Comparison of ENCODE assay signal across 12 cellular contexts in genomic region chr15:70375006-70375409, GRCh38.
DNase-seq lines count a peak whose midpoint lies in the region; ATAC-seq and TF ChIP-seq lines count a peak whose summit lies in the region.
"Had no signal": no experiment of that assay in that cellular context is flagged by ENCODE, and none has a peak within 500 bp of the region (broad histone marks: within the 10 kb centered on the region; RNA-seq: fewer than 3 reads in every experiment).

No MANE protein-coding gene starts in this region.

- no peak overlapping the region for H3K27ac ChIP-seq in foreskin keratinocyte
- no peak overlapping the region for H3K27ac ChIP-seq in CD4-positive, alpha-beta T cell (ENCODE audit: low read depth, low read length)
- H3K27ac ChIP-seq: left lung, Peyer's patch had no signal

- peaks cover 36% of the 10 kb centered on the region for H3K27me3 Mint-ChIP-seq in CD4-positive, alpha-beta T cell
- H3K27me3 Mint-ChIP-seq in stimulated activated naive B cell treated with anti-CD40 and anti-IgM and Interleukin-4, amounts not matched to agents 10 μg/mL and 1 μg/mL and 100 μg/mL, for 72 hours: peaks cover 24 to 41% of the 10 kb centered on the region in 2 donors

- no peak overlapping the region for H3K4me3 Mint-ChIP-seq in CD4-positive, alpha-beta T cell
- H3K4me3 Mint-ChIP-seq in stimulated activated naive B cell treated with anti-CD40 and anti-IgM and Interleukin-4, amounts not matched to agents 10 μg/mL and 1 μg/mL and 100 μg/mL, for 72 hours: no peak overlapping the region
- H3K4me3 Mint-ChIP-seq: B cell had no signal

- TF ChIP-seq CTCF in foreskin keratinocyte (conservative IDR thresholded peaks at IDR 0.05): no peak
- TF ChIP-seq CTCF in CD4-positive, alpha-beta T cell (IDR thresholded peaks at IDR 0.05): no peak

- ATAC-seq in Right ventricle myocardium inferior (no peak), Right ventricle myocardium superior (ENCODE audit: poor library complexity) (no peak), SK-N-SH treated with all-trans-retinoic acid at 6 μM for 48 hours (peak; percentile 77), foreskin keratinocyte (peak; percentile 85)
- no peak for ATAC-seq in CD4-positive, alpha-beta T cell (ENCODE audit: poor library complexity)
- no peak for ATAC-seq in stimulated activated naive B cell treated with anti-CD40 and anti-IgM and Interleukin-4, amounts not matched to agents 10 μg/mL and 1 μg/mL and 100 μg/mL, for 72 hours (replicated peaks)
- ATAC-seq: left lung had no signal

- POLR2A ChIA-PET in CD4-positive, alpha-beta T cell (lab: Charles Lee): no interaction called here

- H3K4me1 ChIP-seq in foreskin keratinocyte: peaks cover 22% of the 10 kb centered on the region
- H3K4me1 ChIP-seq: Peyer's patch had no signal

- H3K36me3 Mint-ChIP-seq in CD4-positive, alpha-beta T cell (ENCODE audit: low read depth): no peaks in the 10 kb centered on the region
- no peaks in the 10 kb centered on the region for H3K36me3 Mint-ChIP-seq in stimulated activated naive B cell treated with anti-CD40 and anti-IgM and Interleukin-4, amounts not matched to agents 10 μg/mL and 1 μg/mL and 100 μg/mL, for 72 hours

- H3K9me3 Mint-ChIP-seq in CD4-positive, alpha-beta T cell: no peaks in the 10 kb centered on the region
- H3K9me3 Mint-ChIP-seq in stimulated activated naive B cell treated with anti-CD40 and anti-IgM and Interleukin-4, amounts not matched to agents 10 μg/mL and 1 μg/mL and 100 μg/mL, for 72 hours: peaks cover 0 to 1% of the 10 kb centered on the region in 2 donors

- DNase-seq in Right ventricle myocardium inferior (ENCODE audit: missing footprints) (peak; percentile 66), Right ventricle myocardium superior (no peak), foreskin keratinocyte (peak; percentile 34 to 67), iPS-NIHi11 (ENCODE audit: low spot score) (no peak), pons (ENCODE audit: low spot score) (no peak)
- DNase-seq in CD4-positive, alpha-beta T cell: no peak
- no peak for DNase-seq in stimulated activated naive B cell treated with anti-CD40 and anti-IgM and Interleukin-4, amounts not matched to agents 10 μg/mL and 1 μg/mL and 100 μg/mL, for 72 hours
- DNase-seq: effector CD4-positive, alpha-beta T cell; Peyer's patch had no signal

- intact Hi-C loops in Right ventricle myocardium inferior (cut with DNase I) (no loop called here), Right ventricle myocardium superior (cut with DNase I) (no loop called here)
- intact Hi-C loops in CD4-positive, alpha-beta T cell (cut with DNase I, micrococcal nuclease): no loop called here

- H3K4me1 Mint-ChIP-seq in CD4-positive, alpha-beta T cell (ENCODE audit: low read depth): peaks cover 5% of the 10 kb centered on the region
- peaks cover 11 to 29% of the 10 kb centered on the region in 2 donors for H3K4me1 Mint-ChIP-seq in stimulated activated naive B cell treated with anti-CD40 and anti-IgM and Interleukin-4, amounts not matched to agents 10 μg/mL and 1 μg/mL and 100 μg/mL, for 72 hours

- no peak overlapping the region for H3K27ac Mint-ChIP-seq in CD4-positive, alpha-beta T cell
- H3K27ac Mint-ChIP-seq in stimulated activated naive B cell treated with anti-CD40 and anti-IgM and Interleukin-4, amounts not matched to agents 10 μg/mL and 1 μg/mL and 100 μg/mL, for 72 hours: no peak overlapping the region
- H3K27ac Mint-ChIP-seq: B cell had no signal

- H3K9me3 ChIP-seq in CD4-positive, alpha-beta T cell (ENCODE audit: control insufficient read depth, low read length): no peaks in the 10 kb centered on the region
- H3K9me3 ChIP-seq: left lung, Peyer's patch had no signal

- H3K27me3 ChIP-seq in foreskin keratinocyte: peaks cover 9% of the 10 kb centered on the region
- no peaks in the 10 kb centered on the region for H3K27me3 ChIP-seq in CD4-positive, alpha-beta T cell (ENCODE audit: control insufficient read depth, insufficient read depth, low read length)
- H3K27me3 ChIP-seq: Peyer's patch had no signal

- CTCF ChIA-PET in CD4-positive, alpha-beta T cell (lab: Charles Lee): no interaction called here

TF ChIP-seq in SK-N-SH treated with all-trans-retinoic acid at 6 μM for 48 hours, 23 proteins besides CTCF, POLR2A, EP300 and RAD21:
- peak; percentile 82 for TF ChIP-seq ZFP3 (CRISPR knock-in tag; IDR thresholded peaks at IDR 0.05)
- no peak for TF ChIP-seq CSRNP3 (CRISPR knock-in tag; IDR thresholded peaks at IDR 0.05)
- TF ChIP-seq TOX (CRISPR knock-in tag; IDR thresholded peaks at IDR 0.05; ENCODE audit: borderline replicate concordance): no peak
- peak; percentile 73; the same call in 1 of the 2 replicates for TF ChIP-seq TSHZ2 (CRISPR knock-in tag; IDR thresholded peaks at IDR 0.05)
- no peak for TF ChIP-seq CREB5 (CRISPR knock-in tag; IDR thresholded peaks at IDR 0.05; ENCODE audit: low read depth)
- TF ChIP-seq ZC3H10 (CRISPR knock-in tag; IDR thresholded peaks at IDR 0.05): no peak
- TF ChIP-seq CSDC2 (CRISPR knock-in tag; IDR thresholded peaks at IDR 0.05): no peak
- no peak; the same call in 1 of the 2 replicates for TF ChIP-seq PPARA (CRISPR knock-in tag; IDR thresholded peaks at IDR 0.05; ENCODE audit: borderline replicate concordance)
- TF ChIP-seq ISL1 (CRISPR knock-in tag; IDR thresholded peaks at IDR 0.05): peak; percentile 27; the same call in 1 of the 2 replicates
- peak; percentile 32; the same call in 1 of the 2 replicates for TF ChIP-seq ZNF70 (CRISPR knock-in tag; IDR thresholded peaks at IDR 0.05)
- no peak for TF ChIP-seq RARB (CRISPR knock-in tag; IDR thresholded peaks at IDR 0.05)
- no peak for TF ChIP-seq PATZ1 (CRISPR knock-in tag; IDR thresholded peaks at IDR 0.05; ENCODE audit: borderline replicate concordance)
- no peak for TF ChIP-seq ESRRG (CRISPR knock-in tag; IDR thresholded peaks at IDR 0.05)
- TF ChIP-seq ZNF8 (CRISPR knock-in tag; IDR thresholded peaks at IDR 0.05): no peak

Comparison
In these comparisons a context has a peak if more than half of its experiments do, and no peak if none do; other contexts are left out.
1. DNase-seq: peak in Right ventricle myocardium inferior (single experiment) and foreskin keratinocyte (2 of 2); none in Right ventricle myocardium superior (single experiment), iPS-NIHi11 (single experiment), CD4-positive, alpha-beta T cell (0 of 10), stimulated activated naive B cell treated with anti-CD40 and anti-IgM and Interleukin-4, amounts not matched to agents 10 μg/mL and 1 μg/mL and 100 μg/mL, for 72 hours (single experiment) and pons (single experiment).
2. ATAC-seq: peak in SK-N-SH treated with all-trans-retinoic acid at 6 μM for 48 hours (single experiment) and foreskin keratinocyte (single experiment); none in Right ventricle myocardium inferior (single experiment), Right ventricle myocardium superior (single experiment), CD4-positive, alpha-beta T cell (single experiment) and stimulated activated naive B cell treated with anti-CD40 and anti-IgM and Interleukin-4, amounts not matched to agents 10 μg/mL and 1 μg/mL and 100 μg/mL, for 72 hours (0 of 2).